11 cellular contexts compared by ENCODE assay signal in the genomic region with DNA sequence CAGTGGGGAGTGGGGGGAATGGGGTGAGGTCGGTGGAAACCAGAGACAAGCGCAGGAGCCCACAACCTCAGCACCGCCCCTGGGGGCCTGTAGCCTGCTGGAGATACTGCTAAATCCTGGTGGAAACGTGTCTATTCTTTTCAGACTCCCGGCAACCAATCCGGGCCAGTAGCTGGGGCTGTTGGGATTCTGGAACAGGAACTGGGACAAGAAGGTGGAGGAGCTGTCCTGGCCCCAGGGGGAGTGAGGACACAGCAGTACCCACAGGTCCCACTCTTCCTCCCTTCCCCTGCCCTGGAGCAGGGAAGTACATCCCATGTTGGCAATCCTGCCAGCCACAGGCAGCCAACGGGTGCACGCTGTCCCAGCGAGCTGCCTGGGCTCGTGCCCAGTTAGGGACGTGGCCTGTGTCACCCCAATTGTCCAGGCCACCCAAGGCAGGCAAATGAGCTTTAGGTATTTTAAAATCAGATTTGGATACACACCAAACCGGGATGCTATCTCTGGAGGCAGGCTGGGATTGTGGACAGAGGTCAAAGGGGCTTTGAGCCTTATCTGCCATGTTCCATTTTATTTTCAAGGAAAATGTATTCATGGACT. TPM values are rescaled to one million over a fixed set of nuclear protein-coding genes. Genes with fewer than 3 reads are reported as not detected.
DNase-seq lines count a peak whose midpoint lies in the region; ATAC-seq, FAIRE-seq and TF ChIP-seq lines count a peak whose summit lies in the region.
"Had no signal": no experiment of that assay in that cellular context is flagged by ENCODE, and none has a peak within 500 bp of the region (broad histone marks: within the 10 kb centered on the region; RNA-seq: fewer than 3 reads in every experiment).

No MANE protein-coding gene starts in this region.

- ATAC-seq in GM19351 (IDR thresholded peaks at IDR 0.05; ENCODE audit: unreplicated experiment) (no peak), GM19467 (IDR thresholded peaks at IDR 0.05; ENCODE audit: unreplicated experiment) (no peak)

- peak overlapping the region; percentile 15; the same call in 1 of the 2 replicates for H3K27ac ChIP-seq in RWPE1
- H3K27ac ChIP-seq in endothelial cell of umbilical vein (ENCODE audit: insufficient read depth, low read depth, low read length), result peak overlapping the region; percentile 18
- H3K27ac ChIP-seq in subcutaneous abdominal adipose tissue (ENCODE audit: low read depth, low read length), result peak overlapping the region; percentile 78
- no peak overlapping the region for H3K27ac ChIP-seq in hepatocyte

- intact Hi-C loops in endothelial cell of umbilical vein (cut with micrococcal nuclease), result no loop called here

- dilution Hi-C loops in endothelial cell of umbilical vein (cut with MboI; ENCODE audit: extremely low pct_ligation_motif_present, low sequenced_read_pairs), result no loop called here

- no peak overlapping the region for H3K4me2 ChIP-seq in endothelial cell of umbilical vein (ENCODE audit: insufficient read depth, low read length)
- no peak overlapping the region for H3K4me2 ChIP-seq in hepatocyte

- H3K9me2 ChIP-seq in hepatocyte (replicated peaks; ENCODE audit: insufficient read depth), result no peaks in the 10 kb centered on the region

- DNase-seq in RWPE1 (ENCODE audit: low spot score), result no peak
- peak; percentile 71 for DNase-seq in endothelial cell of umbilical vein (ENCODE audit: low read depth, low spot score)
- peak; percentile 77 for DNase-seq in medulla oblongata (ENCODE audit: extremely low spot score)
- no peak for DNase-seq in hepatocyte (ENCODE audit: low spot score)
- DNase-seq in NCI-H1092 treated with DMSO at 0.1 percent for 48 hours (lab: John Stamatoyannopoulos, UW), result no peak
- DNase-seq: activated CD4-positive, alpha-beta T cell treated with anti-CD3 and anti-CD28 coated beads, Interleukin-2, amount 50 U/mL, for 1 hour; HFFc6 had no signal

- POLR2A ChIA-PET in RWPE1 (lab: Yijun Ruan, JAX; ENCODE audit: low non-redundant PET) (interaction anchor here (0.6 kb wide), 1 partner anchor 152 kb away, joined by 4 read pairs; a partner anchor contains a TSS), endothelial cell of umbilical vein (lab: Charles Lee) (interaction anchor here (0.6 to 2.3 kb wide), 4 partner anchors 18 to 152 kb away, joined by 3 to 8 read pairs (median 8); a partner anchor contains a TSS)

- H3K9me1 ChIP-seq in endothelial cell of umbilical vein (replicated peaks; ENCODE audit: control insufficient read depth, extremely low read depth, insufficient read depth, low read length), result no peaks in the 10 kb centered on the region

- H4K20me1 ChIP-seq in endothelial cell of umbilical vein (replicated peaks; ENCODE audit: control insufficient read depth, extremely low read depth, insufficient read depth, low read length) (no peaks in the 10 kb centered on the region), hepatocyte (ENCODE audit: insufficient read depth, poor library complexity, severe bottlenecking) (no peaks in the 10 kb centered on the region)

- no peak for TF ChIP-seq POLR2A in endothelial cell of umbilical vein (IDR thresholded peaks at IDR 0.05; ENCODE audit: low read depth, low read length)

- no peak for FAIRE-seq in endothelial cell of umbilical vein (lab: Jason Lieb, UNC)
- FAIRE-seq: keratinocyte had no signal

- CTCF ChIA-PET in RWPE1 (lab: Yijun Ruan, JAX) (interaction anchor here (0.6 to 1.8 kb wide), 4 partner anchors 18 to 504 kb away, joined by 3 to 6 read pairs (median 4); a partner anchor contains a TSS), endothelial cell of umbilical vein (lab: Charles Lee) (interaction anchor here (0.8 to 4.3 kb wide), 12 partner anchors 11 to 160 kb away, joined by 3 to 30 read pairs (median 10); a partner anchor contains a TSS)

- H3K79me2 ChIP-seq in endothelial cell of umbilical vein (ENCODE audit: control insufficient read depth, insufficient read depth, low read length), result no peaks in the 10 kb centered on the region
- H3K79me2 ChIP-seq in hepatocyte, result no peaks in the 10 kb centered on the region

- peaks cover 49% of the 10 kb centered on the region for H3K4me1 ChIP-seq in endothelial cell of umbilical vein (ENCODE audit: control insufficient read depth, extremely low read depth, insufficient read depth, low read length)
- peaks cover 27 to 69% (median 64%) of the 10 kb centered on the region in 5 donors for H3K4me1 ChIP-seq in subcutaneous abdominal adipose tissue (ENCODE audit: control insufficient read depth in 5 of 5, insufficient read depth in 5 of 5, low read length in 5 of 5)
- H3K4me1 ChIP-seq in hepatocyte (ENCODE audit: insufficient read depth), result peaks cover 53% of the 10 kb centered on the region

- H3K4me3 ChIP-seq in endothelial cell of umbilical vein (replicated peaks in 1 of 3; ENCODE audit: insufficient read depth in 1 of 3, low read depth in 1 of 3, low read length in 3 of 3) (no peak overlapping the region), subcutaneous abdominal adipose tissue (ENCODE audit: low read depth in 1 of 5, low read length in 5 of 5) (no peak overlapping the region), hepatocyte (no peak overlapping the region)

- whole genome bisulfite sequencing in hepatocyte (ENCODE audit: low lambda C conversion rate, missing lambda C conversion rate), result 79% methylated on average over 12 of the region's 12 CpGs

- no peak for TF ChIP-seq CTCF in RWPE1 (conservative IDR thresholded peaks at IDR 0.05; ENCODE audit: low read depth)
- TF ChIP-seq CTCF in endothelial cell of umbilical vein (IDR thresholded peaks at IDR 0.05; ENCODE audit: extremely low read depth in 1 of 2, insufficient read depth in 1 of 2, low read depth in 1 of 2, low read length in 2 of 2), result no peak
- no peak for TF ChIP-seq CTCF in hepatocyte (IDR thresholded peaks at IDR 0.05; ENCODE audit: poor library complexity)

- H3K9me3 ChIP-seq in endothelial cell of umbilical vein (replicated peaks; ENCODE audit: control insufficient read depth, insufficient read depth, low read length), result no peaks in the 10 kb centered on the region
- H3K9me3 ChIP-seq in subcutaneous abdominal adipose tissue (ENCODE audit: control insufficient read depth in 5 of 5, low read length in 5 of 5), result no peaks in the 10 kb centered on the region
- H3K9me3 ChIP-seq in hepatocyte (ENCODE audit: low read depth), result no peaks in the 10 kb centered on the region

- no peaks in the 10 kb centered on the region for H3K36me3 ChIP-seq in endothelial cell of umbilical vein (ENCODE audit: control insufficient read depth in 2 of 2, extremely low read depth in 1 of 2, insufficient read depth in 2 of 2, low read length in 2 of 2)
- no peaks in the 10 kb centered on the region for H3K36me3 ChIP-seq in subcutaneous abdominal adipose tissue (ENCODE audit: control insufficient read depth in 5 of 5, insufficient read depth in 5 of 5, low read length in 5 of 5)
- no peaks in the 10 kb centered on the region for H3K36me3 ChIP-seq in hepatocyte (replicated peaks; ENCODE audit: insufficient read depth, low read depth)

- H3K27me3 ChIP-seq in endothelial cell of umbilical vein (ENCODE audit: control insufficient read depth in 2 of 2, insufficient read depth in 2 of 2, low read length in 2 of 2) (no peaks in the 10 kb centered on the region), subcutaneous abdominal adipose tissue (ENCODE audit: control insufficient read depth in 5 of 5, insufficient read depth in 4 of 5, low read length in 5 of 5) (no peaks in the 10 kb centered on the region), hepatocyte (no peaks in the 10 kb centered on the region)

- H3K9ac ChIP-seq in endothelial cell of umbilical vein (replicated peaks; ENCODE audit: extremely low read depth, insufficient read depth, low read length) (no peak overlapping the region), subcutaneous abdominal adipose tissue (ENCODE audit: low read length in 5 of 5) (peak overlapping the region in 2 of 5 donors; percentile 46 to 54)

- no TSS peak for BruUV-seq in endothelial cell of umbilical vein (replicated peaks; lab: Mats Ljungman, UMichigan)

- H2AFZ ChIP-seq in endothelial cell of umbilical vein (ENCODE audit: low read depth, low read length), result peak overlapping the region; percentile 68
- no peak overlapping the region for H2AFZ ChIP-seq in hepatocyte

TF ChIP-seq in endothelial cell of umbilical vein, 7 proteins besides CTCF, POLR2A, EP300 and RAD21:
- TF ChIP-seq FOS (IDR thresholded peaks at IDR 0.05; ENCODE audit: borderline replicate concordance, insufficient read depth, low read length), result no peak
- no peak for TF ChIP-seq GATA2 (IDR thresholded peaks at IDR 0.05; ENCODE audit: insufficient read depth, insufficient read length, low read depth, low read length)
- no peak for TF ChIP-seq MYC (IDR thresholded peaks at IDR 0.05; ENCODE audit: low read depth, low read length)
- TF ChIP-seq, protein P1, sequence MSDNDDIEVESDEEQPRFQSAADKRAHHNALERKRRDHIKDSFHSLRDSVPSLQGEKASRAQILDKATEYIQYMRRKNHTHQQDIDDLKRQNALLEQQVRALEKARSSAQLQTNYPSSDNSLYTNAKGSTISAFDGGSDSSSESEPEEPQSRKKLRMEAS (IDR thresholded peaks at IDR 0.05; ENCODE audit: insufficient read depth, insufficient read length), result no peak
- no peak for TF ChIP-seq EZH2 (IDR thresholded peaks at IDR 0.05; ENCODE audit: borderline replicate concordance, low read depth, low read length, severe bottlenecking)
- TF ChIP-seq POLR2AphosphoS5 (IDR thresholded peaks at IDR 0.05; ENCODE audit: insufficient read depth, low read depth, low read length), result no peak
- no peak for TF ChIP-seq JUN (IDR thresholded peaks at IDR 0.05; ENCODE audit: borderline replicate concordance, insufficient read depth, insufficient read length, low read depth)

RNA-seq across cellular contexts. Expression of a gene that starts 51.8 kb away (rescaled TPM):
- 27.8 and 33.1 TPM in 2 replicates for total RNA-seq in endothelial cell of umbilical vein
- 27.4 and 36.3 TPM in 2 replicates for polyA plus RNA-seq in endothelial cell of umbilical vein
- polyA plus RNA-seq in endothelial cell of umbilical vein (2011; cell fraction: cytosol; rRNA removed), result 17.0 and 22.6 TPM in 2 replicates
- polyA plus RNA-seq in endothelial cell of umbilical vein (2011; cell fraction: nucleus; rRNA removed), result 42.4 and 48.5 TPM in 2 replicates
- polyA plus RNA-seq in endothelial cell of umbilical vein (2012), result 19.9 and 37.4 TPM in 2 replicates
- 22.4 and 24.7 TPM in 2 replicates for polyA minus RNA-seq in endothelial cell of umbilical vein
- 7.2 TPM for polyA minus RNA-seq in endothelial cell of umbilical vein (2011; cell fraction: cytosol; rRNA and poly(A)+ RNA removed)
- 26.3 and 35.3 TPM in 2 replicates for polyA minus RNA-seq in endothelial cell of umbilical vein (2011; cell fraction: nucleus; rRNA and poly(A)+ RNA removed)
- total RNA-seq in hepatocyte, result 25.8 and 26.8 TPM in 2 replicates
- polyA plus RNA-seq in hepatocyte, result 26.3 and 29.6 TPM in 2 replicates

Comparison
In these comparisons a context has a peak if more than half of its experiments do, and no peak if none do; other contexts are left out.
1. DNase-seq: peak in endothelial cell of umbilical vein (single experiment) and medulla oblongata (single experiment); none in RWPE1 (single experiment), hepatocyte (single experiment) and NCI-H1092 treated with DMSO at 0.1 percent for 48 hours (single experiment).